Comparison of ENCODE assay signal across 18 cellular contexts in the genomic region with DNA sequence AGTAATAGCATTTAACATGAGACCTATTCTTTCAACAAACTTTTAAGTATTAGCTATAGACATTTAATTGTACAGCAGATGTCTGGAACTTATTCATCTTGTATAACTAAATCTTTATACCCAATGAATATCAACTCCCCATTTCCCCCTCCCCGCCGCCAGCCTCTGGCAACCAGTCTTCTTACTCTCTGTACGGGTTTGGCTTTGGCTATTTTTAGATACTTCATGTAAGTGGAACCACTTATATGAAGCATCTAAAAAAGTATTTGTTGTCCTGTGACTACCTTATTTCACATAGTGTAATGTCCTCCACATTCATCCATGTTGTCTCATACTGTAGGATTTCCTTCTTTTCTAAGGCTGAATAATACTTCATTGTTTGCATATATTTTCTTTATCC.
DNase-seq lines count a peak whose midpoint lies in the region; ATAC-seq lines count a peak whose summit lies in the region.
"Had no signal": no experiment of that assay in that cellular context is flagged by ENCODE, and none has a peak within 500 bp of the region (broad histone marks: within the 10 kb centered on the region; RNA-seq: fewer than 3 reads in every experiment).

No MANE protein-coding gene starts in this region.

- H3K4me1 Mint-ChIP-seq in activated naive CD8-positive, alpha-beta T cell treated with anti-CD3 and anti-CD28 coated beads, Interleukin-2, amount 10 ng/mL, durations not matched to agents 7 days and 5 days: peaks cover 26% of the 10 kb centered on the region

- H3K27ac Mint-ChIP-seq in activated naive CD8-positive, alpha-beta T cell treated with anti-CD3 and anti-CD28 coated beads, Interleukin-2, amount 10 ng/mL, durations not matched to agents 7 days and 5 days: no peak overlapping the region
- H3K27ac Mint-ChIP-seq: CD4-positive, CD25-positive, alpha-beta regulatory T cell had no signal

- POLR2A ChIA-PET in activated naive CD8-positive, alpha-beta T cell treated with anti-CD3 and anti-CD28 coated beads, Interleukin-2, amount 10 ng/mL, durations not matched to agents 7 days and 5 days (lab: Charles Lee): no interaction called here

- ATAC-seq in Right ventricle myocardium inferior: peak; percentile 87
- no peak for ATAC-seq in activated naive CD8-positive, alpha-beta T cell treated with anti-CD3 and anti-CD28 coated beads, Interleukin-2, amount 10 ng/mL, durations not matched to agents 7 days and 5 days (ENCODE audit: low read depth)
- peak; percentile 63 to 76 for ATAC-seq in left cardiac atrium
- no peak for ATAC-seq in GM18907 (IDR thresholded peaks at IDR 0.05; ENCODE audit: unreplicated experiment)

- no peak for DNase-seq in Right ventricle myocardium inferior (ENCODE audit: missing footprints)
- DNase-seq in cardiac septum (ENCODE audit: low spot score): no peak
- DNase-seq in activated naive CD8-positive, alpha-beta T cell treated with anti-CD3 and anti-CD28 coated beads, Interleukin-2, amount 10 ng/mL, durations not matched to agents 7 days and 5 days: no peak
- peak; percentile 25 for DNase-seq in left cardiac atrium
- no peak for DNase-seq in kidney tubule cell (ENCODE audit: low spot score)
- DNase-seq in mesenteric fat pad (ENCODE audit: low spot score): no peak
- DNase-seq: AML-193, Calu3, DMS79 treated with DMSO at 0.1 percent for 48 hours, GDM1, HCEC 1CT, IMR-90, NCI-H1417, NCI-H1930, NCI-H524, RPMI8226 had no signal

- intact Hi-C loops in Right ventricle myocardium inferior (cut with DNase I): no loop called here
- intact Hi-C loops in cardiac septum (cut with DNase I): no loop called here
- intact Hi-C loops in left cardiac atrium (cut with DNase I): loop anchor here in 1 of 2 donors (10.0 kb wide), 1 partner anchor 90 kb away; no protein-coding TSS in a partner anchor

- peaks cover 6% of the 10 kb centered on the region for H3K27me3 Mint-ChIP-seq in activated naive CD8-positive, alpha-beta T cell treated with anti-CD3 and anti-CD28 coated beads, Interleukin-2, amount 10 ng/mL, durations not matched to agents 7 days and 5 days

- peaks cover 4% of the 10 kb centered on the region for H3K36me3 Mint-ChIP-seq in activated naive CD8-positive, alpha-beta T cell treated with anti-CD3 and anti-CD28 coated beads, Interleukin-2, amount 10 ng/mL, durations not matched to agents 7 days and 5 days

- no peaks in the 10 kb centered on the region for H3K9me3 Mint-ChIP-seq in activated naive CD8-positive, alpha-beta T cell treated with anti-CD3 and anti-CD28 coated beads, Interleukin-2, amount 10 ng/mL, durations not matched to agents 7 days and 5 days

- H3K4me3 Mint-ChIP-seq in activated naive CD8-positive, alpha-beta T cell treated with anti-CD3 and anti-CD28 coated beads, Interleukin-2, amount 10 ng/mL, durations not matched to agents 7 days and 5 days: peak overlapping the region; percentile 67

Comparison
In these comparisons a context has a peak if more than half of its experiments do, and no peak if none do; other contexts are left out.
1. ATAC-seq: peak in Right ventricle myocardium inferior (single experiment) and left cardiac atrium (2 of 2); none in activated naive CD8-positive, alpha-beta T cell treated with anti-CD3 and anti-CD28 coated beads, Interleukin-2, amount 10 ng/mL, durations not matched to agents 7 days and 5 days (single experiment) and GM18907 (single experiment).